2 cellular contexts compared by ENCODE assay signal in the genomic region with DNA sequence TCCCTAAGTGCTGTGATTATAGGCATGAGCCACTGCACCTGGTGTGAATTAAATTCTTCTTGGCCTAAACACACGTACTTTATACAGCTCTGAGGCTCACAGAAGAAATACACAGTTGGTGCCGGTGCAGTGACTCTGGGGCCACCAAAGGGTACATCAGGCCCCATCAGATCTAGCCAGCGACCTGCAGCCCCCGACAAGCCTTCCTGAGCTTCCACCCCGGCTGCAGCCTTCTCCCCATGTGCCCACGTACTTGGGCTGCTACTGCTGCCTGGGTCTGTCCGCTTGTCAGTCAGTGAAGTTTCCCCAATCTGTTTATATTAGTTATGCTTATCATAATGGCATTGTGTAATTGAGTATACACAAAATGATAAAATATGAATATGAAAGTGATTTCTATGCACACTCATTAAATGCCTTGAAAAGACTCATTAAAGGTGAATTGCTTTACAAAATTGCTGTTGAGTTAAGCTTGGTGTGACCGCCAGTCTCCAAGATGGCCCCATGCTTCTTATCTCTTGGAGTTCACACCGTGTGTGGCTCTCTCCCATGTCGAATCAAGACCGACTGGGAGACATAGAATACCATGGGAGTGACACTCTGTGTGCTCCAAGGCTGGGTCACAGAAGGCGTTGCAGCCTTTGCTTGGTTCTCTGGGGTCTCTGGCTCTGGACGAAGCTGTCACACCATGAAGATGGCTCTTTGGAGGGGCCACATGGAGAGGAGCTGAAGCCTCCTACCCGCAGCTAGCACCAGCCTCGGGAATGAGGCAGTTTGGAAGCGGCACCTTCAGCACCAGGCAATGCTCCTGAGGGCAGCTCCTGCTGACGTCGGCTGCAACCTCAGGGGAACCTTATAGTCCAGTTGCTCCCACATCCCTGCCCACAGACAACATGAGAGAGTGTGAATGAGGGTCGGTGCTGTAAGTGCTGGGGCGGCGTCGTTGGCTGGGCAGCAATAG.
TF ChIP-seq lines count a peak whose summit lies in the region.

No MANE protein-coding gene starts in this region.

TF ChIP-seq in WTC11, 78 proteins besides CTCF, POLR2A, EP300 and RAD21:
- TF ChIP-seq NR3C1 (CRISPR knock-in tag; conservative IDR thresholded peaks at IDR 0.05; ENCODE audit: low read depth) (no peak), ZNF671 (CRISPR knock-in tag; IDR thresholded peaks at IDR 0.05) (no peak), KAT7 (CRISPR knock-in tag; IDR thresholded peaks at IDR 0.05; ENCODE audit: borderline replicate concordance) (no peak), JUN (CRISPR knock-in tag; IDR thresholded peaks at IDR 0.05) (no peak)
- TF ChIP-seq, protein P1, sequence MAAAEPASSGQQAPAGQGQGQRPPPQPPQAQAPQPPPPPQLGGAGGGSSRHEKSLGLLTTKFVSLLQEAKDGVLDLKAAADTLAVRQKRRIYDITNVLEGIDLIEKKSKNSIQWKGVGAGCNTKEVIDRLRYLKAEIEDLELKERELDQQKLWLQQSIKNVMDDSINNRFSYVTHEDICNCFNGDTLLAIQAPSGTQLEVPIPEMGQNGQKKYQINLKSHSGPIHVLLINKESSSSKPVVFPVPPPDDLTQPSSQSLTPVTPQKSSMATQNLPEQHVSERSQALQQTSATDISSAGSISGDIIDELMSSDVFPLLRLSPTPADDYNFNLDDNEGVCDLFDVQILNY (CRISPR knock-in tag; IDR thresholded peaks at IDR 0.05) = no peak

TF ChIP-seq in HepG2, 621 proteins besides CTCF, POLR2A, EP300 and RAD21:
- no peak for TF ChIP-seq ZHX2 (IDR thresholded peaks at IDR 0.05; ENCODE audit: low read depth)
- TF ChIP-seq ZHX2 (CRISPR knock-in tag; IDR thresholded peaks at IDR 0.05; ENCODE audit: borderline replicate concordance) = no peak
- TF ChIP-seq, protein P2, sequence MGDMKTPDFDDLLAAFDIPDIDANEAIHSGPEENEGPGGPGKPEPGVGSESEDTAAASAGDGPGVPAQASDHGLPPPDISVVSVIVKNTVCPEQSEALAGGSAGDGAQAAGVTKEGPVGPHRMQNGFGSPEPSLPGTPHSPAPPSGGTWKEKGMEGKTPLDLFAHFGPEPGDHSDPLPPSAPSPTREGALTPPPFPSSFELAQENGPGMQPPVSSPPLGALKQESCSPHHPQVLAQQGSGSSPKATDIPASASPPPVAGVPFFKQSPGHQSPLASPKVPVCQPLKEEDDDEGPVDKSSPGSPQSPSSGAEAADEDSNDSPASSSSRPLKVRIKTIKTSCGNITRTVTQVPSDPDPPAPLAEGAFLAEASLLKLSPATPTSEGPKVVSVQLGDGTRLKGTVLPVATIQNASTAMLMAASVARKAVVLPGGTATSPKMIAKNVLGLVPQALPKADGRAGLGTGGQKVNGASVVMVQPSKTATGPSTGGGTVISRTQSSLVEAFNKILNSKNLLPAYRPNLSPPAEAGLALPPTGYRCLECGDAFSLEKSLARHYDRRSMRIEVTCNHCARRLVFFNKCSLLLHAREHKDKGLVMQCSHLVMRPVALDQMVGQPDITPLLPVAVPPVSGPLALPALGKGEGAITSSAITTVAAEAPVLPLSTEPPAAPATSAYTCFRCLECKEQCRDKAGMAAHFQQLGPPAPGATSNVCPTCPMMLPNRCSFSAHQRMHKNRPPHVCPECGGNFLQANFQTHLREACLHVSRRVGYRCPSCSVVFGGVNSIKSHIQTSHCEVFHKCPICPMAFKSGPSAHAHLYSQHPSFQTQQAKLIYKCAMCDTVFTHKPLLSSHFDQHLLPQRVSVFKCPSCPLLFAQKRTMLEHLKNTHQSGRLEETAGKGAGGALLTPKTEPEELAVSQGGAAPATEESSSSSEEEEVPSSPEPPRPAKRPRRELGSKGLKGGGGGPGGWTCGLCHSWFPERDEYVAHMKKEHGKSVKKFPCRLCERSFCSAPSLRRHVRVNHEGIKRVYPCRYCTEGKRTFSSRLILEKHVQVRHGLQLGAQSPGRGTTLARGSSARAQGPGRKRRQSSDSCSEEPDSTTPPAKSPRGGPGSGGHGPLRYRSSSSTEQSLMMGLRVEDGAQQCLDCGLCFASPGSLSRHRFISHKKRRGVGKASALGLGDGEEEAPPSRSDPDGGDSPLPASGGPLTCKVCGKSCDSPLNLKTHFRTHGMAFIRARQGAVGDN (CRISPR knock-in tag; IDR thresholded peaks at IDR 0.05) = peak; percentile 9; the same call in 1 of the 2 replicates
